Comparison of ENCODE assay signal across 11 cellular contexts in genomic region chr20:32465092-32465900, GRCh38.
DNase-seq lines count a peak whose midpoint lies in the region; ATAC-seq and TF ChIP-seq lines count a peak whose summit lies in the region.
"Had no signal": no experiment of that assay in that cellular context is flagged by ENCODE, and none has a peak within 500 bp of the region (broad histone marks: within the 10 kb centered on the region; RNA-seq: fewer than 3 reads in every experiment).

No MANE protein-coding gene starts in this region.

- peak; percentile 47 for DNase-seq in CD1c-positive myeloid dendritic cell (ENCODE audit: extremely low spot score)
- peak; percentile 77 to 91 (median 86) for DNase-seq in body of pancreas
- peak; percentile 84 for DNase-seq in left cardiac atrium
- DNase-seq in posterior vena cava (ENCODE audit: low spot score): peak; percentile 91
- no peak for DNase-seq in activated CD8-positive, alpha-beta T cell treated with anti-CD3 and anti-CD28 coated beads, Interleukin-2, amount 10 ng/mL, durations not matched to agents 7 days and 5 days
- no peak for DNase-seq in cerebellum (ENCODE audit: low spot score)
- no peak for DNase-seq in GM03348 (ENCODE audit: low spot score)
- DNase-seq: CD4-positive, CD25-positive, alpha-beta regulatory T cell; natural killer cell had no signal

- WGBS in body of pancreas, 2 donors: 46 to 87% methylated on average over 5 to 24 of the region's 24 CpGs

- no peaks in the 10 kb centered on the region for H3K36me3 ChIP-seq in body of pancreas (replicated peaks in 1 of 2; ENCODE audit: insufficient read depth in 1 of 2, low read depth in 2 of 2)

- intact Hi-C loops in body of pancreas (cut with DNase I) (loop anchor here (10.0 kb wide), 1 partner anchor 100 kb away; no protein-coding TSS in a partner anchor), left cardiac atrium (cut with DNase I) (no loop called here), posterior vena cava (cut with DNase I) (no loop called here)

- ATAC-seq in body of pancreas (peak; percentile 55), left cardiac atrium (peak; percentile 20 to 33), GM18858 (IDR thresholded peaks at IDR 0.05; ENCODE audit: unreplicated experiment) (no peak)
- ATAC-seq in activated CD8-positive, alpha-beta T cell treated with anti-CD3 and anti-CD28 coated beads, Interleukin-2, amount 10 ng/mL, durations not matched to agents 7 days and 5 days: no peak
- ATAC-seq: natural killer cell, Panc1 had no signal

- no peaks in the 10 kb centered on the region for H3K4me1 Mint-ChIP-seq in activated CD8-positive, alpha-beta T cell treated with anti-CD3 and anti-CD28 coated beads, Interleukin-2, amount 10 ng/mL, durations not matched to agents 7 days and 5 days (ENCODE audit: low read depth)

- no peaks in the 10 kb centered on the region for H3K36me3 Mint-ChIP-seq in activated CD8-positive, alpha-beta T cell treated with anti-CD3 and anti-CD28 coated beads, Interleukin-2, amount 10 ng/mL, durations not matched to agents 7 days and 5 days (ENCODE audit: low read depth)
- H3K36me3 Mint-ChIP-seq: natural killer cell had no signal

- no peaks in the 10 kb centered on the region for H3K9me3 Mint-ChIP-seq in activated CD8-positive, alpha-beta T cell treated with anti-CD3 and anti-CD28 coated beads, Interleukin-2, amount 10 ng/mL, durations not matched to agents 7 days and 5 days (ENCODE audit: insufficient read depth)
- H3K9me3 Mint-ChIP-seq: CD4-positive, CD25-positive, alpha-beta regulatory T cell; natural killer cell had no signal

- no peaks in the 10 kb centered on the region for H3K27me3 Mint-ChIP-seq in activated CD8-positive, alpha-beta T cell treated with anti-CD3 and anti-CD28 coated beads, Interleukin-2, amount 10 ng/mL, durations not matched to agents 7 days and 5 days (ENCODE audit: low read depth)
- H3K27me3 Mint-ChIP-seq: CD4-positive, CD25-positive, alpha-beta regulatory T cell had no signal

- H3K4me1 ChIP-seq in body of pancreas: peaks cover 62% of the 10 kb centered on the region

- POLR2A ChIA-PET in activated CD8-positive, alpha-beta T cell treated with anti-CD3 and anti-CD28 coated beads, Interleukin-2, amount 10 ng/mL, durations not matched to agents 7 days and 5 days (lab: Charles Lee): no interaction called here

- H3K4me3 ChIP-seq in body of pancreas: no peak overlapping the region

- peak in 2 of 3 donors; percentile 32 to 34 for TF ChIP-seq POLR2A in body of pancreas (IDR thresholded peaks at IDR 0.05)

- no peak for TF ChIP-seq CTCF in body of pancreas (IDR thresholded peaks at IDR 0.05)

- no peaks in the 10 kb centered on the region for H3K27me3 ChIP-seq in body of pancreas

- H3K9me3 ChIP-seq in body of pancreas: no peaks in the 10 kb centered on the region

- H3K4me3 Mint-ChIP-seq in activated CD8-positive, alpha-beta T cell treated with anti-CD3 and anti-CD28 coated beads, Interleukin-2, amount 10 ng/mL, durations not matched to agents 7 days and 5 days: no peak overlapping the region
- H3K4me3 Mint-ChIP-seq: natural killer cell had no signal

- H3K27ac ChIP-seq in body of pancreas: peak overlapping the region; percentile 84 to 94 (median 90)

- CTCF ChIA-PET in activated CD8-positive, alpha-beta T cell treated with anti-CD3 and anti-CD28 coated beads, Interleukin-2, amount 10 ng/mL, durations not matched to agents 7 days and 5 days (lab: Charles Lee): no interaction called here

- no peak overlapping the region for H3K27ac Mint-ChIP-seq in activated CD8-positive, alpha-beta T cell treated with anti-CD3 and anti-CD28 coated beads, Interleukin-2, amount 10 ng/mL, durations not matched to agents 7 days and 5 days

Comparison
In these comparisons a context has a peak if more than half of its experiments do, and no peak if none do; other contexts are left out.
1. DNase-seq: peak in CD1c-positive myeloid dendritic cell (single experiment), body of pancreas (4 of 4), left cardiac atrium (single experiment) and posterior vena cava (single experiment); none in activated CD8-positive, alpha-beta T cell treated with anti-CD3 and anti-CD28 coated beads, Interleukin-2, amount 10 ng/mL, durations not matched to agents 7 days and 5 days (single experiment), cerebellum (single experiment) and GM03348 (single experiment).
2. ATAC-seq: peak in body of pancreas (single experiment) and left cardiac atrium (2 of 2); none in activated CD8-positive, alpha-beta T cell treated with anti-CD3 and anti-CD28 coated beads, Interleukin-2, amount 10 ng/mL, durations not matched to agents 7 days and 5 days (single experiment) and GM18858 (single experiment).